11 cellular contexts compared by ENCODE assay signal in genomic region chr9:99050292-99050911, GRCh38. TPM values are rescaled to one million over a fixed set of nuclear protein-coding genes. Genes with fewer than 3 reads are reported as not detected.
DNase-seq lines count a peak whose midpoint lies in the region; ATAC-seq and TF ChIP-seq lines count a peak whose summit lies in the region.
"Had no signal": no experiment of that assay in that cellular context is flagged by ENCODE, and none has a peak within 500 bp of the region (broad histone marks: within the 10 kb centered on the region; RNA-seq: fewer than 3 reads in every experiment).

No MANE protein-coding gene starts in this region.

- H3K4me3 ChIP-seq in RWPE2 (ENCODE audit: severe bottlenecking) (no peak overlapping the region), kidney epithelial cell (ENCODE audit: low read depth, low read length) (no peak overlapping the region)
- H3K4me3 ChIP-seq: ovary had no signal

- H3K9me3 Mint-ChIP-seq in stimulated activated naive CD8-positive, alpha-beta T cell treated with anti-CD3 and anti-CD28 coated beads, Interleukin-15, amount 100 ng/mL, for 72 hours = peaks cover 0 to 5% of the 10 kb centered on the region in 2 donors

- H3K27ac Mint-ChIP-seq in stimulated activated naive CD8-positive, alpha-beta T cell treated with anti-CD3 and anti-CD28 coated beads, Interleukin-15, amount 100 ng/mL, for 72 hours = no peak overlapping the region

- H3K4me1 Mint-ChIP-seq in stimulated activated naive CD8-positive, alpha-beta T cell treated with anti-CD3 and anti-CD28 coated beads, Interleukin-15, amount 100 ng/mL, for 72 hours = peaks cover 53% of the 10 kb centered on the region

- H3K27me3 Mint-ChIP-seq in stimulated activated naive CD8-positive, alpha-beta T cell treated with anti-CD3 and anti-CD28 coated beads, Interleukin-15, amount 100 ng/mL, for 72 hours = peaks cover 25% of the 10 kb centered on the region

- no peak for DNase-seq in stimulated activated naive CD8-positive, alpha-beta T cell treated with anti-CD3 and anti-CD28 coated beads, Interleukin-15, amount 100 ng/mL, for 72 hours
- DNase-seq in stimulated activated naive CD8-positive, alpha-beta T cell treated with anti-CD3 and anti-CD28 coated beads, Interleukin-15, Interleukin-2, amounts not matched to agents 100 U/mL and 50 U/mL, for 24 hours = no peak
- DNase-seq in RWPE2 (ENCODE audit: low spot score) (no peak), kidney epithelial cell (ENCODE audit: low read depth) (peak; percentile 41), medulla oblongata (ENCODE audit: extremely low spot score) (no peak)
- DNase-seq in stimulated activated CD4-positive, alpha-beta T cell treated with anti-CD3 and anti-CD28 coated beads, Interleukin-4, amount 100 ng/mL, for 24 hours = no peak
- DNase-seq: NCI-H1694 treated with DMSO at 0.1 percent for 48 hours, ovary had no signal

- ATAC-seq in stimulated activated naive CD8-positive, alpha-beta T cell treated with anti-CD3 and anti-CD28 coated beads, Interleukin-15, amount 100 ng/mL, for 72 hours = peak; percentile 10
- ATAC-seq in stimulated activated naive CD8-positive, alpha-beta T cell treated with anti-CD3 and anti-CD28 coated beads, Interleukin-15, Interleukin-2, amounts not matched to agents 100 U/mL and 50 U/mL, for 24 hours = no peak
- ATAC-seq in RWPE2 (ENCODE audit: low read depth) = 0 out of 3 replicates have a peak, but pooled peaks have one; percentile 33
- no peak for ATAC-seq in GM19397 (IDR thresholded peaks at IDR 0.05; ENCODE audit: unreplicated experiment)
- ATAC-seq in HG02884 (IDR thresholded peaks at IDR 0.05; ENCODE audit: unreplicated experiment) = no peak
- ATAC-seq: HCT116 had no signal

- no peaks in the 10 kb centered on the region for H3K36me3 ChIP-seq in RWPE2 (ENCODE audit: low read depth)
- H3K36me3 ChIP-seq in kidney epithelial cell (ENCODE audit: control insufficient read depth, insufficient read depth, low read length) = no peaks in the 10 kb centered on the region
- H3K36me3 ChIP-seq: ovary had no signal

- H3K4me3 Mint-ChIP-seq in stimulated activated naive CD8-positive, alpha-beta T cell treated with anti-CD3 and anti-CD28 coated beads, Interleukin-15, amount 100 ng/mL, for 72 hours = no peak overlapping the region

- H3K27me3 ChIP-seq in RWPE2 (ENCODE audit: insufficient read depth, poor library complexity, severe bottlenecking) (no peaks in the 10 kb centered on the region), kidney epithelial cell (ENCODE audit: control insufficient read depth, insufficient read depth, low read length) (no peaks in the 10 kb centered on the region)
- H3K27me3 ChIP-seq: ovary had no signal

- no peaks in the 10 kb centered on the region for H3K9me3 ChIP-seq in RWPE2 (ENCODE audit: severe bottlenecking)
- H3K9me3 ChIP-seq: ovary had no signal

- H3K4me1 ChIP-seq in RWPE2 (ENCODE audit: insufficient read depth, poor library complexity, severe bottlenecking) = no peaks in the 10 kb centered on the region

- TF ChIP-seq CTCF in RWPE2 (IDR thresholded peaks at IDR 0.05; ENCODE audit: poor library complexity, severe bottlenecking) (no peak), kidney epithelial cell (IDR thresholded peaks at IDR 0.05; ENCODE audit: insufficient read depth, low read length, poor library complexity, severe bottlenecking) (no peak)

- H3K27ac ChIP-seq in RWPE2 (ENCODE audit: poor library complexity, severe bottlenecking) = no peak overlapping the region
- H3K27ac ChIP-seq: ovary had no signal

RNA-seq across cellular contexts. Expression of gene TGFBR1, which starts 54.5 kb away (rescaled TPM):
- 83.7 and 87.8 TPM in 2 replicates for total RNA-seq in kidney epithelial cell

Comparison
In these comparisons a context has a peak if more than half of its experiments do, and no peak if none do; other contexts are left out.
1. ATAC-seq: peak in stimulated activated naive CD8-positive, alpha-beta T cell treated with anti-CD3 and anti-CD28 coated beads, Interleukin-15, amount 100 ng/mL, for 72 hours (single experiment) and RWPE2 (single experiment); none in stimulated activated naive CD8-positive, alpha-beta T cell treated with anti-CD3 and anti-CD28 coated beads, Interleukin-15, Interleukin-2, amounts not matched to agents 100 U/mL and 50 U/mL, for 24 hours (single experiment), GM19397 (single experiment) and HG02884 (single experiment).